ENCODE assay signal across 10 cellular contexts in the genomic region with DNA sequence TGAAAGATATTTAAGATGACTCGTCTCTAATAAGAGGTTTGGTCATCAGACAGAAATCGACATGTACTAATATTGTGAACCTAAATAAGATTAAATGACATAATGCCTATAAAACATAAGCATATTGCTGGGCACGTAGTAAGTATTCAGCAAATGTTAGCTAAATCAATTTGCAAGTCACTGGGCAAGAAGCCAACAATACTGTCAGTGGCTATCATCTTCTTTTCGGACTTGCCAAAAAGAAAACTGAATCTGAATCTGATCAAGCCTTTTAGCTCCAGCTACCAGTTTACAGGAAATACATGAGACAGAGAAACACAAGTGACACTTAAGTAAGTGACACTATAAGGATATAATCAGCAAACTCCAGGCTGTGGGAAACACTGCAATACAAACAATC. TPM values are rescaled to one million over a fixed set of nuclear protein-coding genes. Genes with fewer than 3 reads are reported as not detected.
DNase-seq lines count a peak whose midpoint lies in the region; ATAC-seq and TF ChIP-seq lines count a peak whose summit lies in the region.
"Had no signal": no experiment of that assay in that cellular context is flagged by ENCODE, and none has a peak within 500 bp of the region (broad histone marks: within the 10 kb centered on the region; RNA-seq: fewer than 3 reads in every experiment).

No MANE protein-coding gene starts in this region.

- DNase-seq in NCI-H1436 (lab: John Stamatoyannopoulos, UW) (peak; percentile 18), NCI-H1436 treated with DMSO at 0.1 percent for 48 hours (lab: John Stamatoyannopoulos, UW) (no peak), natural killer cell (no peak), sciatic nerve (ENCODE audit: low spot score) (no peak)
- DNase-seq in activated CD8-positive, alpha-beta T cell treated with anti-CD3 and anti-CD28 coated beads for 36 hours = no peak

- intact Hi-C loops in activated CD8-positive, alpha-beta T cell treated with anti-CD3 and anti-CD28 coated beads for 36 hours (cut with micrococcal nuclease) = no loop called here
- intact Hi-C loops in natural killer cell (cut with micrococcal nuclease) (no loop called here), sciatic nerve (cut with DNase I) (no loop called here)

- peak overlapping the region; percentile 84 for H3K27ac Mint-ChIP-seq in activated CD8-positive, alpha-beta T cell treated with anti-CD3 and anti-CD28 coated beads for 36 hours
- peak overlapping the region; percentile 90 for H3K27ac Mint-ChIP-seq in natural killer cell
- H3K27ac Mint-ChIP-seq: nephron had no signal

- H3K4me3 Mint-ChIP-seq in activated CD8-positive, alpha-beta T cell treated with anti-CD3 and anti-CD28 coated beads for 36 hours = peak overlapping the region; percentile 34
- H3K4me3 Mint-ChIP-seq in natural killer cell = peak overlapping the region; percentile 81
- H3K4me3 Mint-ChIP-seq: nephron had no signal

- peaks cover 25% of the 10 kb centered on the region for H3K4me1 Mint-ChIP-seq in activated CD8-positive, alpha-beta T cell treated with anti-CD3 and anti-CD28 coated beads for 36 hours (ENCODE audit: low read depth)
- peaks cover 26 to 45% of the 10 kb centered on the region in 2 donors for H3K4me1 Mint-ChIP-seq in natural killer cell
- H3K4me1 Mint-ChIP-seq: nephron had no signal

- no peaks in the 10 kb centered on the region for H3K27me3 Mint-ChIP-seq in activated CD8-positive, alpha-beta T cell treated with anti-CD3 and anti-CD28 coated beads for 36 hours
- no peaks in the 10 kb centered on the region for H3K27me3 Mint-ChIP-seq in natural killer cell (ENCODE audit: low read depth in 2 of 2)

- CTCF ChIA-PET in activated CD8-positive, alpha-beta T cell treated with anti-CD3 and anti-CD28 coated beads for 36 hours (lab: Charles Lee) = interaction anchor here (0.8 to 4.9 kb wide), 9 partner anchors 10 to 116 kb away, joined by 3 to 36 read pairs (median 4); a partner anchor contains a TSS

- ATAC-seq in HG03439 (IDR thresholded peaks at IDR 0.05; ENCODE audit: unreplicated experiment) = peak; percentile 59
- ATAC-seq in activated CD8-positive, alpha-beta T cell treated with anti-CD3 and anti-CD28 coated beads for 36 hours = peak; percentile 66
- ATAC-seq in natural killer cell = peak; percentile 59 to 82 (median 64)
- ATAC-seq in GM21825 (IDR thresholded peaks at IDR 0.05; ENCODE audit: unreplicated experiment) = no peak
- no peak for ATAC-seq in GM18861 (IDR thresholded peaks at IDR 0.05; ENCODE audit: unreplicated experiment)
- no peak for ATAC-seq in sciatic nerve
- ATAC-seq: A549 had no signal

- no peak for TF ChIP-seq CTCF in activated CD8-positive, alpha-beta T cell treated with anti-CD3 and anti-CD28 coated beads for 36 hours (IDR thresholded peaks at IDR 0.05)
- TF ChIP-seq CTCF in natural killer cell (IDR thresholded peaks at IDR 0.05) = no peak

- peaks cover 13% of the 10 kb centered on the region for H3K36me3 Mint-ChIP-seq in activated CD8-positive, alpha-beta T cell treated with anti-CD3 and anti-CD28 coated beads for 36 hours (ENCODE audit: low read depth)
- no peaks in the 10 kb centered on the region for H3K36me3 Mint-ChIP-seq in natural killer cell

- POLR2A ChIA-PET in activated CD8-positive, alpha-beta T cell treated with anti-CD3 and anti-CD28 coated beads for 36 hours (lab: Charles Lee) = interaction anchor here (0.7 to 1.3 kb wide), 3 partner anchors 11 to 112 kb away, joined by 3 read pairs; no protein-coding TSS in a partner anchor

- H3K9me3 Mint-ChIP-seq in activated CD8-positive, alpha-beta T cell treated with anti-CD3 and anti-CD28 coated beads for 36 hours = peaks cover 4% of the 10 kb centered on the region
- no peaks in the 10 kb centered on the region for H3K9me3 Mint-ChIP-seq in natural killer cell
- H3K9me3 Mint-ChIP-seq: nephron had no signal

RNA-seq across cellular contexts. Expression of a gene that starts 46.0 kb away (rescaled TPM):
- 1,000 to 10,000 TPM; 1,782 to 1,792 TPM for total RNA-seq in activated CD8-positive, alpha-beta T cell treated with anti-CD3 and anti-CD28 coated beads for 36 hours
- total RNA-seq in natural killer cell (100 to 1,000 TPM; 573 to 679 (median 647) TPM), sciatic nerve (780 TPM)

Comparison
In these comparisons a context has a peak if more than half of its experiments do, and no peak if none do; other contexts are left out.
1. ATAC-seq: peak in HG03439 (single experiment), activated CD8-positive, alpha-beta T cell treated with anti-CD3 and anti-CD28 coated beads for 36 hours (single experiment) and natural killer cell (3 of 3); none in GM21825 (single experiment), GM18861 (single experiment) and sciatic nerve (single experiment).